In the genomic region with DNA sequence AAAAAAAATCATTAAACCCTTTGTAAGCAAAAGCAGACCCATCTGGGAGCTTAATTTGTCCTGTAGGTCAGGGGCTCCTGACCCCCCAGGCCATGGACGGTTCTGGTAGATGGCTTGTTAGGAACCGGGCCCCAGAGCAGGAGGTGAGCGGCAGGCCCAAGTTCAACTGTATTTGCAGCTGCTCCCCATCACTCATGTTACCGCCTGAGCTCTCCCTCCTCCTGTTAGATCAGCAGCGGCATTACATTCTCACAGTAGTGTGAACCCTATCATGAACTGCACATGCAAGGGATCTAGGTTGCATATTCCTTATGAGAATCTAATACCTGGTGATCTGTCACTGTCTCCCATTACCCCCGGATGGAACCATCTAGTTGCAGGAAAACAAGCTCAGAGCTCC, we compare ENCODE assay signal across 19 cellular contexts.
"Had no signal": no experiment of that assay in that cellular context is flagged by ENCODE, and none has a peak within 500 bp of the region (broad histone marks: within the 10 kb centered on the region; RNA-seq: fewer than 3 reads in every experiment).

No MANE protein-coding gene starts in this region.

- FAIRE-seq: RCC 7860 had no signal

- H3K27ac ChIP-seq: breast epithelium had no signal

- H3K9me3 ChIP-seq: breast epithelium, MG63 had no signal

- H3K4me3 ChIP-seq: breast epithelium, MG63 had no signal

- H3K27me3 ChIP-seq: breast epithelium, MG63 had no signal

- H3K4me1 ChIP-seq: breast epithelium had no signal

- H3K36me3 ChIP-seq: breast epithelium, MG63 had no signal

- DNase-seq: activated CD4-positive, alpha-beta T cell treated with anti-CD3 and anti-CD28 coated beads for 4 hours; activated CD8-positive, alpha-beta memory T cell treated with anti-CD3 and anti-CD28 coated beads, Interleukin-2, amount 50 U/mL, for 4 hours; activated CD8-positive, alpha-beta T cell treated with anti-CD3 and anti-CD28 coated beads for 36 hours; activated gamma-delta T cell treated with Interleukin-2 at 50 U/mL for 16 hours; activated naive CD4-positive, alpha-beta T cell treated with anti-CD3 and anti-CD28 coated beads, Interleukin-2, amount 10 ng/mL, durations not matched to agents 7 days and 5 days; activated naive CD8-positive, alpha-beta T cell treated with anti-CD3 and anti-CD28 coated beads for 36 hours; activated T-cell treated with anti-CD3 and anti-CD28 coated beads, Interleukin-2, amount 50 U/mL, for 72 hours; anterior cingulate cortex; caudate nucleus; MG63; NCI-H1105; NCI-H1436; NCI-H1694 treated with DMSO at 0.1 percent for 48 hours; NCI-H2029 treated with DMSO at 0.1 percent for 48 hours; NCI-H510A treated with DMSO at 0.1 percent for 48 hours; SHP77 treated with DMSO at 0.1 percent for 48 hours; T-helper 1 cell had no signal
